In the genomic region with DNA sequence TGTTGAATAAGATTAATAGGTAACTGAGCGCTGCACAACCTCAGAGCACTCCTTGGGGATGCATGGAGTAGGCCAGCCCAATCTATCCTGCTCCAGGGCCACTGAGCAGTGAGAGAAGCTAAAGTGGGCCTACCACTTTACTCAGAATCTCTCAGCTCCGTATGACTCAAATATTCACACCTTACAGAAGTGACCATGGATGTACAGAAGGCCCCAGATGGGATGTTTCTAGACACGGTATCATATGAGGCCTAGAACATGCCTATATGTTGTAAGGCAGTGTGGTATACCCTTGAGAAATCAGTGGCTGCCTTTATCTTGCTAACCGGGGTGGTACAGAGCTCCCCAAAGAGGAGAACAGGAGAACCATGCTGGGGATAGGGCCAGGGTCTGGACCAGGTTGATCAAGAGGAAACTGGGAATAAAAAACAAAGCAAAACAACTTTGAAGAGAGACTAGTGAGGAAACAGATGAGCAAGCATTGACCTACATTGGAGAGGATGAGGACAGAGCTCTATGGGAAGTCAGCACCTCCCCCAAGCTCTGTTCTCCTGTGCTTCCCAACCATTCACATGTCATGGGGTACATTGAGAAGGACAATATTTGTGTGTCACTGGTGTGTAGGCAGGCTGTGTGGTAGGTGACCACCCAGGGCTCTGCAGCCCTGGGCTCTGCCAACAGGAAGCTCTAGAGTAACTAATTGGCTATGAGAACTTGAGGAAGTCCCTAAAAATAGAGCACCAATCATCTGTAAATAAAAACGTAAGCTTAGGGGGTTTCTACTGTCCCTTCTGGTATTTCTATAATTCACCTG, we compare ENCODE assay signal across 14 cellular contexts. TPM values are rescaled to one million over a fixed set of nuclear protein-coding genes. Genes with fewer than 3 reads are reported as not detected.
A peak's percentile ranks its signal among the peaks of the same experiment; 100 is the strongest.
DNase-seq lines count a peak whose midpoint lies in the region; ATAC-seq and TF ChIP-seq lines count a peak whose summit lies in the region.
"Had no signal": no experiment of that assay in that cellular context is flagged by ENCODE, and none has a peak within 500 bp of the region (broad histone marks: within the 10 kb centered on the region; RNA-seq: fewer than 3 reads in every experiment).

No MANE protein-coding gene starts in this region.

- no peak for TF ChIP-seq CTCF in MCF 10A (IDR thresholded peaks at IDR 0.05; ENCODE audit: unreplicated experiment)

- CTCF ChIA-PET in MCF 10A (lab: Yijun Ruan, JAX): interaction anchor here (1.1 to 1.9 kb wide), 3 partner anchors 8 to 109 kb away, joined by 4 to 11 read pairs (median 4); no protein-coding TSS in a partner anchor

- peaks cover 81% of the 10 kb centered on the region for H3K4me1 Mint-ChIP-seq in activated T-cell treated with anti-CD3 and anti-CD28 coated beads, Interleukin-2, amount 50 U/mL, for 24 hours (ENCODE audit: low read depth)
- H3K4me1 Mint-ChIP-seq in T-helper 17 cell (peaks cover 45% of the 10 kb centered on the region), MCF 10A (ENCODE audit: insufficient read depth, unreplicated experiment) (peaks cover 6% of the 10 kb centered on the region)
- peaks cover 75% of the 10 kb centered on the region for H3K4me1 Mint-ChIP-seq in stimulated activated naive CD8-positive, alpha-beta T cell treated with anti-CD3 and anti-CD28 coated beads, Interleukin-15, amount 100 ng/mL, for 72 hours

- peaks cover 83% of the 10 kb centered on the region for H3K36me3 Mint-ChIP-seq in activated T-cell treated with anti-CD3 and anti-CD28 coated beads, Interleukin-2, amount 50 U/mL, for 24 hours (ENCODE audit: low read depth)
- H3K36me3 Mint-ChIP-seq in T-helper 17 cell (ENCODE audit: low read depth): no peaks in the 10 kb centered on the region
- no peaks in the 10 kb centered on the region for H3K36me3 Mint-ChIP-seq in MCF 10A (ENCODE audit: insufficient read depth, unreplicated experiment)
- H3K36me3 Mint-ChIP-seq: neural progenitor cell had no signal

- peak overlapping the region; percentile 96 for H3K27ac Mint-ChIP-seq in activated T-cell treated with anti-CD3 and anti-CD28 coated beads, Interleukin-2, amount 50 U/mL, for 24 hours
- peak overlapping the region; percentile 93 for H3K27ac Mint-ChIP-seq in T-helper 17 cell
- peak overlapping the region; percentile 7 to 92 for H3K27ac Mint-ChIP-seq in stimulated activated naive CD8-positive, alpha-beta T cell treated with anti-CD3 and anti-CD28 coated beads, Interleukin-15, amount 100 ng/mL, for 72 hours
- H3K27ac Mint-ChIP-seq in MCF 10A (ENCODE audit: low read depth, unreplicated experiment): no peak overlapping the region
- H3K27ac Mint-ChIP-seq: neural progenitor cell had no signal

- no peaks in the 10 kb centered on the region for H3K9me3 ChIP-seq in T-helper 17 cell (ENCODE audit: control insufficient read depth, low read length, poor library complexity, severe bottlenecking)

- DNase-seq in activated T-cell treated with anti-CD3 and anti-CD28 coated beads, Interleukin-2, amount 50 U/mL, for 24 hours: no peak
- DNase-seq in activated T-cell treated with anti-CD3 and anti-CD28 coated beads for 4 hours (no peak), T-helper 17 cell (no peak), amniotic epithelial cell (ENCODE audit: low read depth) (peak; percentile 26), SIG-M5 treated with dmso at 0.1 percent for 504 hours (lab: John Stamatoyannopoulos, UW; ENCODE audit: unreplicated experiment) (no peak), MCF 10A (ENCODE audit: unreplicated experiment) (no peak)
- no peak for DNase-seq in stimulated activated naive CD8-positive, alpha-beta T cell treated with anti-CD3 and anti-CD28 coated beads, Interleukin-15, amount 100 ng/mL, for 72 hours
- DNase-seq: activated CD8-positive, alpha-beta memory T cell treated with anti-CD3 and anti-CD28 coated beads, Interleukin-2, amount 50 U/mL, for 4 hours; heart right ventricle; islet precursor cell; stimulated activated naive CD4-positive, alpha-beta T cell; WERI-Rb-1 had no signal

- intact Hi-C loops in MCF 10A (cut with micrococcal nuclease): no loop called here

- ATAC-seq in T-helper 17 cell (peak; percentile 70), HG03378 (IDR thresholded peaks at IDR 0.05; ENCODE audit: unreplicated experiment) (no peak)
- ATAC-seq in stimulated activated naive CD8-positive, alpha-beta T cell treated with anti-CD3 and anti-CD28 coated beads, Interleukin-15, amount 100 ng/mL, for 72 hours: peak; percentile 31
- ATAC-seq: heart right ventricle had no signal

- H3K27me3 Mint-ChIP-seq in activated T-cell treated with anti-CD3 and anti-CD28 coated beads, Interleukin-2, amount 50 U/mL, for 24 hours: no peaks in the 10 kb centered on the region
- H3K27me3 Mint-ChIP-seq in T-helper 17 cell (peaks cover 2% of the 10 kb centered on the region), MCF 10A (ENCODE audit: insufficient read depth, unreplicated experiment) (peaks cover 5% of the 10 kb centered on the region)
- H3K27me3 Mint-ChIP-seq in stimulated activated naive CD8-positive, alpha-beta T cell treated with anti-CD3 and anti-CD28 coated beads, Interleukin-15, amount 100 ng/mL, for 72 hours: no peaks in the 10 kb centered on the region

- H3K9me3 Mint-ChIP-seq in activated T-cell treated with anti-CD3 and anti-CD28 coated beads, Interleukin-2, amount 50 U/mL, for 24 hours: peaks cover 16% of the 10 kb centered on the region
- H3K9me3 Mint-ChIP-seq in stimulated activated naive CD8-positive, alpha-beta T cell treated with anti-CD3 and anti-CD28 coated beads, Interleukin-15, amount 100 ng/mL, for 72 hours: peaks cover 17 to 18% of the 10 kb centered on the region in 2 donors
- no peaks in the 10 kb centered on the region for H3K9me3 Mint-ChIP-seq in MCF 10A (ENCODE audit: unreplicated experiment)

- POLR2A ChIA-PET in MCF 10A (lab: Yijun Ruan, JAX): interaction anchor here (1.0 to 1.5 kb wide), 3 partner anchors 9 to 150 kb away, joined by 3 to 4 read pairs (median 3); no protein-coding TSS in a partner anchor

- peak overlapping the region; percentile 66 for H3K4me3 Mint-ChIP-seq in activated T-cell treated with anti-CD3 and anti-CD28 coated beads, Interleukin-2, amount 50 U/mL, for 24 hours
- H3K4me3 Mint-ChIP-seq in T-helper 17 cell (peak overlapping the region; percentile 63), MCF 10A (ENCODE audit: unreplicated experiment) (no peak overlapping the region)
- peak overlapping the region; percentile 55 to 77 for H3K4me3 Mint-ChIP-seq in stimulated activated naive CD8-positive, alpha-beta T cell treated with anti-CD3 and anti-CD28 coated beads, Interleukin-15, amount 100 ng/mL, for 72 hours
- H3K4me3 Mint-ChIP-seq: neural progenitor cell had no signal

- BruUV-seq in MCF 10A (replicated peaks; lab: Mats Ljungman, UMichigan): no TSS peak

RNA-seq across cellular contexts. Expression of a gene that starts 31.4 kb away (rescaled TPM):
- total RNA-seq in T-helper 17 cell: 10 to 100 TPM; 17.6 to 30.7 TPM
- not detected in 2 replicates for total RNA-seq in MCF 10A (2022)

Comparison
In these comparisons a context has a peak if more than half of its experiments do, and no peak if none do; other contexts are left out.
1. RNA of a gene that starts 31.4 kb away (total RNA-seq): 17.6 to 30.7 TPM in T-helper 17 cell; not detected in MCF 10A; every median in the first group is over 10 times any median in the second.